In the genomic region with DNA sequence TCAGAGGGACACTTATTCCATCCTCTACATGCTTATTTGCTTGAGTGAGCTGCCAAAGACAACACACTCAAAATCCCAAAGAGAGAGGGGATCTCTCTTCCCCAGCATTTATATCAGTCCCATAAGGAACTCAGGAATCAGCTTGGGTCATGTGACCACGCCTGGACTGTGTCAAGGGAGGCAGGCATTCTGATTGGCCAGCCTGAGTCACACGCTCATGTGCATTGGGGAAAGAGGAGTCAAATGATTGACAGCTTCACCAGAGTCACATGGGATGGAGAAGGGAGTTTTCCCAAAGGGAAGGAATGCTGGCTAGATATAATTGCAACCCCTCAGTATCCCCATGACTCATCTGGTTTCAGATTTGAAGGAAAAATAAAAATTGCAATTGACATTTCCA, we compare ENCODE assay signal across 1 cellular context.
TF ChIP-seq lines count a peak whose summit lies in the region.

No MANE protein-coding gene starts in this region.

TF ChIP-seq in GM23338, 12 proteins besides CTCF, POLR2A, EP300 and RAD21 (continued from another document):
- TF ChIP-seq ZNF462 (CRISPR knock-in tag; IDR thresholded peaks at IDR 0.05) (no peak), ZNF331 (CRISPR knock-in tag; IDR thresholded peaks at IDR 0.05; ENCODE audit: low read depth) (no peak), CREB1 (CRISPR knock-in tag; IDR thresholded peaks at IDR 0.05; ENCODE audit: low read depth) (no peak), EZH2phosphoT487 (IDR thresholded peaks at IDR 0.05; ENCODE audit: unreplicated experiment) (no peak), POLR2AphosphoS5 (IDR thresholded peaks at IDR 0.05; ENCODE audit: low read depth) (no peak)
